Comparison of ENCODE assay signal across 11 cellular contexts in genomic region chr7:158820656-158821055, GRCh38. TPM values are rescaled to one million over a fixed set of nuclear protein-coding genes. Genes with fewer than 3 reads are reported as not detected.
DNase-seq lines count a peak whose midpoint lies in the region; ATAC-seq and TF ChIP-seq lines count a peak whose summit lies in the region.
"Had no signal": no experiment of that assay in that cellular context is flagged by ENCODE, and none has a peak within 500 bp of the region (broad histone marks: within the 10 kb centered on the region; RNA-seq: fewer than 3 reads in every experiment).

No MANE protein-coding gene starts in this region.

- H3K9me3 ChIP-seq in CD4-positive, alpha-beta T cell (ENCODE audit: control insufficient read depth, low read length): no peaks in the 10 kb centered on the region
- H3K9me3 ChIP-seq in MG63: no peaks in the 10 kb centered on the region
- H3K9me3 ChIP-seq in osteoblast (ENCODE audit: low read depth, low read length): no peaks in the 10 kb centered on the region

- peak overlapping the region; percentile 6; the same call in 1 of the 2 replicates for H3K4me3 ChIP-seq in MG63
- H3K4me3 ChIP-seq in choroid plexus epithelial cell (ENCODE audit: low read depth, low read length): no peak overlapping the region
- no peak overlapping the region for H3K4me3 ChIP-seq in osteoblast (ENCODE audit: insufficient read depth, low read length)
- H3K4me3 ChIP-seq: SK-N-MC had no signal

- no peak for DNase-seq in CD4-positive, alpha-beta T cell
- peak; percentile 34 for DNase-seq in MG63
- DNase-seq in choroid plexus epithelial cell (ENCODE audit: low read depth): peak; percentile 33
- no peak for DNase-seq in osteoblast (ENCODE audit: insufficient read length, low spot score, missing footprints)
- no peak for DNase-seq in NK-92 (lab: John Stamatoyannopoulos, UW; ENCODE audit: unreplicated experiment)
- DNase-seq: activated gamma-delta T cell treated with Interleukin-2 at 50 U/mL for 16 hours, NCI-H1436 treated with DMSO at 0.1 percent for 48 hours had no signal

- peaks cover 90% of the 10 kb centered on the region for H3K4me1 Mint-ChIP-seq in CD4-positive, alpha-beta T cell (ENCODE audit: low read depth)

- H3K4me3 Mint-ChIP-seq in CD4-positive, alpha-beta T cell: peak overlapping the region; percentile 66

- ATAC-seq in CD4-positive, alpha-beta T cell (ENCODE audit: poor library complexity): no peak
- ATAC-seq in GM19463 (IDR thresholded peaks at IDR 0.05; ENCODE audit: unreplicated experiment) (no peak), HG02571 (IDR thresholded peaks at IDR 0.05; ENCODE audit: unreplicated experiment) (no peak), GM18873 (IDR thresholded peaks at IDR 0.05; ENCODE audit: low FRiP score, unreplicated experiment) (no peak)

- CTCF ChIA-PET in CD4-positive, alpha-beta T cell (lab: Charles Lee): no interaction called here

- POLR2A ChIA-PET in CD4-positive, alpha-beta T cell (lab: Charles Lee): interaction anchor here (1.1 to 12.1 kb wide), 4 partner anchors 5 to 43 kb away, joined by 4 to 256 read pairs (median 130); partner anchors contain the start of gene ESYT2

- H3K27me3 ChIP-seq in CD4-positive, alpha-beta T cell (ENCODE audit: control insufficient read depth, insufficient read depth, low read length): no peaks in the 10 kb centered on the region
- H3K27me3 ChIP-seq in MG63 (no peaks in the 10 kb centered on the region), osteoblast (ENCODE audit: insufficient read depth, low read length) (no peaks in the 10 kb centered on the region)

- H3K9me3 Mint-ChIP-seq in CD4-positive, alpha-beta T cell: no peaks in the 10 kb centered on the region

- peaks cover 81% of the 10 kb centered on the region for H3K79me2 ChIP-seq in osteoblast (ENCODE audit: insufficient read depth, low read length)

- H3K36me3 ChIP-seq in MG63 (no peaks in the 10 kb centered on the region), osteoblast (ENCODE audit: insufficient read depth, low read length) (no peaks in the 10 kb centered on the region)

- no peak overlapping the region for H2AFZ ChIP-seq in osteoblast (ENCODE audit: low read length)

- peaks cover 25% of the 10 kb centered on the region for H3K36me3 Mint-ChIP-seq in CD4-positive, alpha-beta T cell (ENCODE audit: low read depth)

- peaks cover 65% of the 10 kb centered on the region for H3K4me1 ChIP-seq in osteoblast (ENCODE audit: insufficient read depth, low read length)

- no peaks in the 10 kb centered on the region for H4K20me1 ChIP-seq in osteoblast (ENCODE audit: insufficient read depth, low read length)

- intact Hi-C loops in CD4-positive, alpha-beta T cell (cut with DNase I, micrococcal nuclease): loop anchor here in 1 of 2 experiments (10.0 kb wide), 1 partner anchor 116 kb away; the partner anchor contains the start of gene NCAPG2

- H3K27ac ChIP-seq in CD4-positive, alpha-beta T cell (ENCODE audit: low read depth, low read length): no peak overlapping the region
- peak overlapping the region; percentile 97 for H3K27ac ChIP-seq in osteoblast (ENCODE audit: low read depth, low read length)

- TF ChIP-seq CTCF in CD4-positive, alpha-beta T cell (IDR thresholded peaks at IDR 0.05): no peak
- no peak for TF ChIP-seq CTCF in choroid plexus epithelial cell (conservative IDR thresholded peaks at IDR 0.05; ENCODE audit: low read depth, low read length)
- no peak for TF ChIP-seq CTCF in osteoblast (IDR thresholded peaks at IDR 0.05; ENCODE audit: extremely low read depth, low read depth, low read length)

- peak overlapping the region; percentile 58 for H3K4me2 ChIP-seq in osteoblast (ENCODE audit: insufficient read depth, low read length)

- H3K27me3 Mint-ChIP-seq in CD4-positive, alpha-beta T cell: no peaks in the 10 kb centered on the region

- peak overlapping the region; percentile 97 for H3K27ac Mint-ChIP-seq in CD4-positive, alpha-beta T cell

RNA-seq across cellular contexts. Expression of gene ESYT2, which starts 8.7 kb away (rescaled TPM):
- 100 to 1,000 TPM; 106 to 112 TPM for total RNA-seq in CD4-positive, alpha-beta T cell
- 38.2 and 108 TPM in 2 replicates for total RNA-seq in MG63 (2014; rRNA removed; shearing (Covaris generic); ENCODE audit: low replicate concordance)
- total RNA-seq in osteoblast: 126 and 132 TPM in 2 replicates

RNA-seq across cellular contexts. Expression of gene DYNC2I1, which starts 35.7 kb away (rescaled TPM):
- total RNA-seq in CD4-positive, alpha-beta T cell: 10 to 100 TPM; 12.9 to 14.1 TPM
- 1.9 and 2.0 TPM in 2 replicates for total RNA-seq in MG63 (2014; rRNA removed; shearing (Covaris generic); ENCODE audit: low replicate concordance)
- total RNA-seq in osteoblast: 5.9 and 8.0 TPM in 2 replicates

Comparison
In these comparisons a context has a peak if more than half of its experiments do, and no peak if none do; other contexts are left out.
1. DNase-seq: peak in MG63 (single experiment) and choroid plexus epithelial cell (single experiment); none in CD4-positive, alpha-beta T cell (0 of 10), osteoblast (single experiment) and NK-92 (single experiment).